In genomic region chr17:69858460-69858859, GRCh38 we compare ENCODE assay signal across 1 cellular context.
TF ChIP-seq lines count a peak whose summit lies in the region.

No MANE protein-coding gene starts in this region.

TF ChIP-seq in HEK293, 187 proteins besides CTCF, POLR2A, EP300 and RAD21 (continued from another document):
- TF ChIP-seq, protein P1, sequence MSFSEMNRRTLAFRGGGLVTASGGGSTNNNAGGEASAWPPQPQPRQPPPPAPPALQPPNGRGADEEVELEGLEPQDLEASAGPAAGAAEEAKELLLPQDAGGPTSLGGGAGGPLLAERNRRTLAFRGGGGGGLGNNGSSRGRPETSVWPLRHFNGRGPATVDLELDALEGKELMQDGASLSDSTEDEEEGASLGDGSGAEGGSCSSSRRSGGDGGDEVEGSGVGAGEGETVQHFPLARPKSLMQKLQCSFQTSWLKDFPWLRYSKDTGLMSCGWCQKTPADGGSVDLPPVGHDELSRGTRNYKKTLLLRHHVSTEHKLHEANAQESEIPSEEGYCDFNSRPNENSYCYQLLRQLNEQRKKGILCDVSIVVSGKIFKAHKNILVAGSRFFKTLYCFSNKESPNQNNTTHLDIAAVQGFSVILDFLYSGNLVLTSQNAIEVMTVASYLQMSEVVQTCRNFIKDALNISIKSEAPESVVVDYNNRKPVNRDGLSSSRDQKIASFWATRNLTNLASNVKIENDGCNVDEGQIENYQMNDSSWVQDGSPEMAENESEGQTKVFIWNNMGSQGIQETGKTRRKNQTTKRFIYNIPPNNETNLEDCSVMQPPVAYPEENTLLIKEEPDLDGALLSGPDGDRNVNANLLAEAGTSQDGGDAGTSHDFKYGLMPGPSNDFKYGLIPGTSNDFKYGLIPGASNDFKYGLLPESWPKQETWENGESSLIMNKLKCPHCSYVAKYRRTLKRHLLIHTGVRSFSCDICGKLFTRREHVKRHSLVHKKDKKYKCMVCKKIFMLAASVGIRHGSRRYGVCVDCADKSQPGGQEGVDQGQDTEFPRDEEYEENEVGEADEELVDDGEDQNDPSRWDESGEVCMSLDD (tag by site-specific recombination; IDR thresholded peaks at IDR 0.05): no peak
